In genomic region chr10:9735731-9736130, GRCh38 we compare ENCODE assay signal across 33 cellular contexts.
A peak's percentile ranks its signal among the peaks of the same experiment; 100 is the strongest.
DNase-seq lines count a peak whose midpoint lies in the region; ATAC-seq, FAIRE-seq and TF ChIP-seq lines count a peak whose summit lies in the region.
"Had no signal": no experiment of that assay in that cellular context is flagged by ENCODE, and none has a peak within 500 bp of the region (broad histone marks: within the 10 kb centered on the region; RNA-seq: fewer than 3 reads in every experiment).

No MANE protein-coding gene starts in this region.

- no peak for TF ChIP-seq CTCF in natural killer cell (IDR thresholded peaks at IDR 0.05)
- no peak for TF ChIP-seq CTCF in GM12878 (IDR thresholded peaks at IDR 0.05 in 2 of 3, conservative IDR thresholded peaks at IDR 0.05 in 1 of 3; ENCODE audit: control insufficient read depth in 2 of 3, extremely low read depth in 1 of 3, insufficient read depth in 1 of 3, low read depth in 3 of 3, low read length in 3 of 3)

- no peak overlapping the region for H3K9ac ChIP-seq in GM12878 (ENCODE audit: control insufficient read depth, insufficient read depth, low read length)
- H3K9ac ChIP-seq: BLaER1; BLaER1 treated with 17β-estradiol and CSF1 and Interleukin-3, amounts not matched to agents 10 nM and 100 nM had no signal

- TF ChIP-seq EP300 in GM12878 (IDR thresholded peaks at IDR 0.05; ENCODE audit: borderline replicate concordance in 1 of 2, control insufficient read depth in 1 of 2, low read depth in 2 of 2, low read length in 2 of 2): no peak

- no peaks in the 10 kb centered on the region for H4K20me1 ChIP-seq in GM12878 (ENCODE audit: control insufficient read depth, insufficient read depth)
- H4K20me1 ChIP-seq: BLaER1; BLaER1 treated with 17β-estradiol and CSF1 and Interleukin-3, amounts not matched to agents 10 nM and 100 nM had no signal

- TF ChIP-seq POLR2A in GM12878 (IDR thresholded peaks at IDR 0.05; ENCODE audit: low read depth, low read length): no peak

- peaks cover 0 to 3% of the 10 kb centered on the region in 2 donors for H3K9me3 Mint-ChIP-seq in natural killer cell
- no peaks in the 10 kb centered on the region for H3K9me3 Mint-ChIP-seq in natural killer cell treated with Interleukin-12 subunit alpha and Interleukin-12 subunit beta and Interleukin-15 and Interleukin-18, amount 100 ng/mL, for 72 hours
- H3K9me3 Mint-ChIP-seq: CD4-positive, alpha-beta T cell had no signal

- no peaks in the 10 kb centered on the region for H3K36me3 ChIP-seq in GM12878 (ENCODE audit: control insufficient read depth in 2 of 2, insufficient read depth in 2 of 2, low read length in 1 of 2)
- H3K36me3 ChIP-seq: BE2C; BLaER1; BLaER1 treated with 17β-estradiol and CSF1 and Interleukin-3, amounts not matched to agents 10 nM and 100 nM had no signal

- H3K27me3 ChIP-seq in GM12878 (replicated peaks in 1 of 2; ENCODE audit: control insufficient read depth in 2 of 2, insufficient read depth in 2 of 2, low read length in 1 of 2): no peaks in the 10 kb centered on the region
- H3K27me3 ChIP-seq: BE2C; BLaER1; BLaER1 treated with 17β-estradiol and CSF1 and Interleukin-3, amounts not matched to agents 10 nM and 100 nM had no signal

- H2AFZ ChIP-seq in GM12878 (ENCODE audit: control insufficient read depth, low read depth, low read length): no peak overlapping the region

- POLR2A ChIA-PET in GM12878 (lab: Charles Lee): no interaction called here

- no peak for FAIRE-seq in GM12878 (lab: Jason Lieb, UNC)
- FAIRE-seq: A204.1, A549, D721Med had no signal

- H3K27me3 Mint-ChIP-seq in natural killer cell (ENCODE audit: low read depth in 2 of 2): no peaks in the 10 kb centered on the region
- H3K27me3 Mint-ChIP-seq in natural killer cell treated with Interleukin-12 subunit alpha and Interleukin-12 subunit beta and Interleukin-15 and Interleukin-18, amount 100 ng/mL, for 72 hours: no peaks in the 10 kb centered on the region
- H3K27me3 Mint-ChIP-seq: B cell; CD4-positive, alpha-beta memory T cell; CD4-positive, CD25-positive, alpha-beta regulatory T cell; CD8-positive, alpha-beta memory T cell had no signal

- H3K4me2 ChIP-seq in GM12878 (ENCODE audit: control insufficient read depth, insufficient read depth): no peak overlapping the region
- H3K4me2 ChIP-seq: A549; BLaER1; BLaER1 treated with 17β-estradiol and CSF1 and Interleukin-3, amounts not matched to agents 10 nM and 100 nM had no signal

- H3K4me3 Mint-ChIP-seq in natural killer cell: peak overlapping the region; percentile 13
- H3K4me3 Mint-ChIP-seq in natural killer cell treated with Interleukin-12 subunit alpha and Interleukin-12 subunit beta and Interleukin-15 and Interleukin-18, amount 100 ng/mL, for 72 hours: no peak overlapping the region
- H3K4me3 Mint-ChIP-seq: B cell; CD14-positive monocyte; CD4-positive, alpha-beta memory T cell; CD4-positive, alpha-beta T cell; CD4-positive, CD25-positive, alpha-beta regulatory T cell; CD8-positive, alpha-beta memory T cell; CD8-positive, alpha-beta T cell had no signal

- H3K27ac Mint-ChIP-seq in natural killer cell: no peak overlapping the region
- H3K27ac Mint-ChIP-seq in natural killer cell treated with Interleukin-12 subunit alpha and Interleukin-12 subunit beta and Interleukin-15 and Interleukin-18, amount 100 ng/mL, for 72 hours: no peak overlapping the region
- H3K27ac Mint-ChIP-seq: B cell; CD14-positive monocyte; CD4-positive, alpha-beta memory T cell; CD4-positive, alpha-beta T cell; CD4-positive, CD25-positive, alpha-beta regulatory T cell; CD8-positive, alpha-beta memory T cell; CD8-positive, alpha-beta T cell had no signal

- ATAC-seq in natural killer cell (no peak), GM12878 (no peak), sciatic nerve (no peak)
- ATAC-seq in natural killer cell treated with Interleukin-12 subunit alpha and Interleukin-12 subunit beta and Interleukin-15 and Interleukin-18, amount 100 ng/mL, for 72 hours: no peak
- ATAC-seq: A549; CD8-positive, alpha-beta T cell had no signal

- no TSS peak for BruUV-seq in GM12878 (replicated peaks; lab: Mats Ljungman, UMichigan)

- H3K4me1 ChIP-seq in GM12878 (ENCODE audit: control insufficient read depth, insufficient read depth, low read length): no peaks in the 10 kb centered on the region
- H3K4me1 ChIP-seq: A549; BE2C; BLaER1; BLaER1 treated with 17β-estradiol and CSF1 and Interleukin-3, amounts not matched to agents 10 nM and 100 nM had no signal

- intact Hi-C loops in natural killer cell (cut with micrococcal nuclease) (no loop called here), GM12878 (cut with micrococcal nuclease; ENCODE audit: unreplicated experiment) (no loop called here), sciatic nerve (cut with DNase I) (no loop called here)

- H3K79me2 ChIP-seq in GM12878 (ENCODE audit: control insufficient read depth, insufficient read depth, low read length): no peaks in the 10 kb centered on the region

- no peak overlapping the region for H3K4me3 ChIP-seq in GM12878
- H3K4me3 ChIP-seq: A549; BLaER1; BLaER1 treated with 17β-estradiol and CSF1 and Interleukin-3, amounts not matched to agents 10 nM and 100 nM had no signal

- CTCF ChIA-PET in GM12878 (lab: Yijun Ruan, JAX): no interaction called here

- peaks cover 0 to 8% of the 10 kb centered on the region in 2 donors for H3K4me1 Mint-ChIP-seq in natural killer cell
- H3K4me1 Mint-ChIP-seq in natural killer cell treated with Interleukin-12 subunit alpha and Interleukin-12 subunit beta and Interleukin-15 and Interleukin-18, amount 100 ng/mL, for 72 hours (ENCODE audit: low read depth in 2 of 2): peaks cover 0 to 3% of the 10 kb centered on the region in 2 donors
- H3K4me1 Mint-ChIP-seq: B cell; CD14-positive monocyte; CD4-positive, alpha-beta memory T cell; CD4-positive, CD25-positive, alpha-beta regulatory T cell; CD8-positive, alpha-beta memory T cell had no signal

- SMC1A ChIA-PET in GM12878 (lab: Charles Lee; ENCODE audit: uncharacterized antibody, unreplicated experiment): no interaction called here

- TF ChIP-seq RAD21 in GM12878 (IDR thresholded peaks at IDR 0.05; ENCODE audit: insufficient read depth, low read depth, low read length): no peak

- no peaks in the 10 kb centered on the region for H3K9me3 ChIP-seq in GM12878 (replicated peaks; ENCODE audit: control insufficient read depth, insufficient read depth, low read length)
- H3K9me3 ChIP-seq: BE2C; BLaER1; BLaER1 treated with 17β-estradiol and CSF1 and Interleukin-3, amounts not matched to agents 10 nM and 100 nM had no signal

- WGBS in GM12878 (ENCODE audit: insufficient coverage, insufficient replicate concordance, low lambda C conversion rate, missing lambda C conversion rate): 16% methylated on average over 2 of the region's 2 CpGs

- RAD21 ChIA-PET in GM12878 (lab: Charles Lee; ENCODE audit: unreplicated experiment): no interaction called here

- in situ Hi-C loops in GM12878 (cut with MboI): no loop called here

- DNase-seq in natural killer cell (no peak), GM12878 (ENCODE audit: low read depth, low spot score) (no peak), sciatic nerve (ENCODE audit: low spot score) (no peak)
- no peak for DNase-seq in natural killer cell treated with Interleukin-12 subunit alpha and Interleukin-12 subunit beta and Interleukin-15 and Interleukin-18, amount 100 ng/mL, for 72 hours (ENCODE audit: low spot score)
- DNase-seq: 8988T; ACHN; AML-193; BE2C; C1 segment of cervical spinal cord; Caco-2; Calu3; CD4-positive, alpha-beta memory T cell; CD4-positive, alpha-beta T cell; CD4-positive, CD25-positive, alpha-beta regulatory T cell; CD8-positive, alpha-beta memory T cell; CD8-positive, alpha-beta T cell; COR-L47; DMS 273 treated with DMSO at 0.1 percent for 48 hours; DMS153; DMS53; DMS79; DMS79 treated with DMSO at 0.1 percent for 48 hours; DND-41; EL had no signal

- H3K27ac ChIP-seq in GM12878 (ENCODE audit: control insufficient read depth, insufficient read depth): no peak overlapping the region
- H3K27ac ChIP-seq: 22Rv1; A549; BLaER1; BLaER1 treated with 17β-estradiol and CSF1 and Interleukin-3, amounts not matched to agents 10 nM and 100 nM; C4-2B had no signal

- no peaks in the 10 kb centered on the region for H3K36me3 Mint-ChIP-seq in natural killer cell
- peaks cover 5% of the 10 kb centered on the region for H3K36me3 Mint-ChIP-seq in natural killer cell treated with Interleukin-12 subunit alpha and Interleukin-12 subunit beta and Interleukin-15 and Interleukin-18, amount 100 ng/mL, for 72 hours
- H3K36me3 Mint-ChIP-seq: CD14-positive monocyte; CD4-positive, alpha-beta memory T cell; CD4-positive, CD25-positive, alpha-beta regulatory T cell; CD8-positive, alpha-beta memory T cell; CD8-positive, alpha-beta T cell had no signal

TF ChIP-seq in GM12878, 131 proteins besides CTCF, POLR2A, EP300 and RAD21 (continues in another document):
- TF ChIP-seq CREB1 (IDR thresholded peaks at IDR 0.05; ENCODE audit: low read depth) (no peak), SREBF1 (IDR thresholded peaks at IDR 0.05; ENCODE audit: low read length) (no peak), ZBTB33 (IDR thresholded peaks at IDR 0.05) (no peak), SP1 (IDR thresholded peaks at IDR 0.05; ENCODE audit: low read depth, low read length) (no peak), RUNX3 (IDR thresholded peaks at IDR 0.05; ENCODE audit: low read length) (no peak), ZSCAN29 (IDR thresholded peaks at IDR 0.05) (no peak), ZNF384 (IDR thresholded peaks at IDR 0.05; ENCODE audit: borderline replicate concordance, low read depth, low read length) (no peak), SMC3 (IDR thresholded peaks at IDR 0.05; ENCODE audit: borderline replicate concordance, low read length) (no peak)
